17 cellular contexts compared by ENCODE assay signal in the genomic region with DNA sequence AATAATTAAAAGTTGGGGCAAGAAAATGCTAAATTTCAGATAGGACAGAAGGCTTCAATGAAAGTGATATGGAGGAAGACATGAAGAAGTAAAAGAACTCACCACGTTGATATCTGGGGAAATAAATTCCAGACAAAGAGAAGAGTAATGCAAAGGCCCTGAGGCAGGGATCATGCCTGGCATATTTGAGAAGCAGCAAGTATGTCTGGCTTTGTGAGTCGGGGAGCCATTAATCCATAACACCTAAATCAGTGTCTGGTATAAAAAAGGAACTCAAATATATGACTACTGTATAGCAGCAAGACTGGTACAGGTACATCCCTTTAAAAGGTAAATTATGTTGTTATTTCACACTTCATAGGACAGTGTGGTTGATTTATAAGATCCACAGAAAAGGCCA. TPM values are rescaled to one million over a fixed set of nuclear protein-coding genes. Genes with fewer than 3 reads are reported as not detected.
DNase-seq lines count a peak whose midpoint lies in the region; ATAC-seq and TF ChIP-seq lines count a peak whose summit lies in the region.
"Had no signal": no experiment of that assay in that cellular context is flagged by ENCODE, and none has a peak within 500 bp of the region (broad histone marks: within the 10 kb centered on the region; RNA-seq: fewer than 3 reads in every experiment).

No MANE protein-coding gene starts in this region.

- DNase-seq in activated CD4-positive, alpha-beta T cell treated with anti-CD3 and anti-CD28 coated beads for 36 hours, result no peak
- no peak for DNase-seq in activated CD4-positive, alpha-beta T cell treated with anti-CD3 and anti-CD28 coated beads for 4 hours
- no peak for DNase-seq in stimulated activated naive CD8-positive, alpha-beta T cell treated with anti-CD3 and anti-CD28 coated beads, Interleukin-15, Interleukin-2, amounts not matched to agents 100 U/mL and 50 U/mL, for 24 hours
- DNase-seq in epithelial cell of esophagus (ENCODE audit: low read depth) (peak; percentile 13), cerebellar cortex (ENCODE audit: low spot score) (no peak)
- DNase-seq: CD8-positive, alpha-beta T cell; GM23248; HCEC 1CT; NCI-H1105 treated with DMSO at 0.1 percent for 48 hours; NCI-H187 treated with DMSO at 0.1 percent for 48 hours; NCI-H526 treated with DMSO at 0.1 percent for 48 hours; OCI-M1; RPMI8226 had no signal

- no peaks in the 10 kb centered on the region for H3K9me3 Mint-ChIP-seq in activated CD4-positive, alpha-beta T cell treated with anti-CD3 and anti-CD28 coated beads for 36 hours (ENCODE audit: low read depth)
- no peaks in the 10 kb centered on the region for H3K9me3 Mint-ChIP-seq in stimulated activated naive CD8-positive, alpha-beta T cell treated with anti-CD3 and anti-CD28 coated beads, Interleukin-15, Interleukin-2, amounts not matched to agents 100 ng/mL and 50 ng/mL, for 24 hours

- H3K27me3 Mint-ChIP-seq in activated CD4-positive, alpha-beta T cell treated with anti-CD3 and anti-CD28 coated beads for 36 hours, result no peaks in the 10 kb centered on the region
- no peaks in the 10 kb centered on the region for H3K27me3 Mint-ChIP-seq in stimulated activated naive CD8-positive, alpha-beta T cell treated with anti-CD3 and anti-CD28 coated beads, Interleukin-15, Interleukin-2, amounts not matched to agents 100 ng/mL and 50 ng/mL, for 24 hours
- H3K27me3 Mint-ChIP-seq: IgD-negative memory B cell had no signal

- peak overlapping the region; percentile 37 for H3K27ac Mint-ChIP-seq in activated CD4-positive, alpha-beta T cell treated with anti-CD3 and anti-CD28 coated beads for 36 hours
- H3K27ac Mint-ChIP-seq in stimulated activated naive CD8-positive, alpha-beta T cell treated with anti-CD3 and anti-CD28 coated beads, Interleukin-15, Interleukin-2, amounts not matched to agents 100 ng/mL and 50 ng/mL, for 24 hours, result peak overlapping the region; percentile 75
- H3K27ac Mint-ChIP-seq: IgD-negative memory B cell had no signal

- H3K4me3 ChIP-seq in epithelial cell of esophagus (ENCODE audit: low read length), result no peak overlapping the region
- H3K4me3 ChIP-seq: GM23248 had no signal

- CTCF ChIA-PET in activated CD4-positive, alpha-beta T cell treated with anti-CD3 and anti-CD28 coated beads for 36 hours (lab: Charles Lee), result no interaction called here

- POLR2A ChIA-PET in activated CD4-positive, alpha-beta T cell treated with anti-CD3 and anti-CD28 coated beads for 36 hours (lab: Charles Lee), result interaction anchor here (0.9 kb wide), 1 partner anchor 16 kb away, joined by 6 read pairs; a partner anchor contains a TSS

- H3K4me3 Mint-ChIP-seq in activated CD4-positive, alpha-beta T cell treated with anti-CD3 and anti-CD28 coated beads for 36 hours, result no peak overlapping the region
- no peak overlapping the region for H3K4me3 Mint-ChIP-seq in stimulated activated naive CD8-positive, alpha-beta T cell treated with anti-CD3 and anti-CD28 coated beads, Interleukin-15, Interleukin-2, amounts not matched to agents 100 ng/mL and 50 ng/mL, for 24 hours
- H3K4me3 Mint-ChIP-seq: CD8-positive, alpha-beta T cell; IgD-negative memory B cell had no signal

- no peak for ATAC-seq in activated CD4-positive, alpha-beta T cell treated with anti-CD3 and anti-CD28 coated beads for 36 hours
- ATAC-seq in stimulated activated naive CD8-positive, alpha-beta T cell treated with anti-CD3 and anti-CD28 coated beads, Interleukin-15, Interleukin-2, amounts not matched to agents 100 U/mL and 50 U/mL, for 24 hours, result no peak
- ATAC-seq in GM19023 (IDR thresholded peaks at IDR 0.05; ENCODE audit: unreplicated experiment) (no peak), HG03521 (IDR thresholded peaks at IDR 0.05; ENCODE audit: unreplicated experiment) (no peak)
- ATAC-seq: CD8-positive, alpha-beta T cell had no signal

- H3K36me3 Mint-ChIP-seq in activated CD4-positive, alpha-beta T cell treated with anti-CD3 and anti-CD28 coated beads for 36 hours (ENCODE audit: low read depth), result peaks cover 53% of the 10 kb centered on the region
- H3K36me3 Mint-ChIP-seq in stimulated activated naive CD8-positive, alpha-beta T cell treated with anti-CD3 and anti-CD28 coated beads, Interleukin-15, Interleukin-2, amounts not matched to agents 100 ng/mL and 50 ng/mL, for 24 hours (ENCODE audit: low read depth), result peaks cover 72% of the 10 kb centered on the region

- intact Hi-C loops in activated CD4-positive, alpha-beta T cell treated with anti-CD3 and anti-CD28 coated beads for 36 hours (cut with DNase I, micrococcal nuclease), result no loop called here

- peaks cover 29% of the 10 kb centered on the region for H3K4me1 Mint-ChIP-seq in activated CD4-positive, alpha-beta T cell treated with anti-CD3 and anti-CD28 coated beads for 36 hours
- H3K4me1 Mint-ChIP-seq in stimulated activated naive CD8-positive, alpha-beta T cell treated with anti-CD3 and anti-CD28 coated beads, Interleukin-15, Interleukin-2, amounts not matched to agents 100 ng/mL and 50 ng/mL, for 24 hours (ENCODE audit: low read depth), result peaks cover 32% of the 10 kb centered on the region

- TF ChIP-seq CTCF in epithelial cell of esophagus (IDR thresholded peaks at IDR 0.05; ENCODE audit: insufficient read depth, low read depth, low read length, missing control alignments), result no peak

RNA-seq across cellular contexts. Expression of a gene that starts 16.4 kb away (rescaled TPM):
- 10 to 100 TPM; 53.9 to 75.2 TPM for total RNA-seq in activated CD4-positive, alpha-beta T cell treated with anti-CD3 and anti-CD28 coated beads for 36 hours
